1 cellular context compared by ENCODE assay signal in the genomic region with DNA sequence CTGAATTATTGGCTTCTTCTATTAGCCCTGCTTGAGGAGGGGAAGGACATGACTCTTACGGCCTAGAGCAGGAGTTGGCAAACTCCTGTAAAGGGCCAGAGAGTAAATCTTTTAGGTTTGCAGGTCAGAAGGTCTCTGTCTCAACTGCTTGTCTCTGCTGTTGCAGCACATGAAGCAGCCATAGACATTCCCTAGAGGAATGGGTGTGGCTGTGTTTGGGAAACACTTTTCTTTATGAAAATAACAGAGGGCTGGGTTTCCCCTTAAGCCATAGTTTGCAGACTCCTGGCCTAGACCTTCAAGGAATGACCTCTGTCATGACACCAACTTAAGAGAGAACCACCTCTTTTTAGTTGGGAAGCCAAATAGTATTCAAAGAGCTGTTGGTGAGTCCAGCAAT.
TF ChIP-seq lines count a peak whose summit lies in the region.

No MANE protein-coding gene starts in this region.

TF ChIP-seq in HepG2, 621 proteins besides CTCF, POLR2A, EP300 and RAD21 (continued from another document):
- TF ChIP-seq, protein P1, sequence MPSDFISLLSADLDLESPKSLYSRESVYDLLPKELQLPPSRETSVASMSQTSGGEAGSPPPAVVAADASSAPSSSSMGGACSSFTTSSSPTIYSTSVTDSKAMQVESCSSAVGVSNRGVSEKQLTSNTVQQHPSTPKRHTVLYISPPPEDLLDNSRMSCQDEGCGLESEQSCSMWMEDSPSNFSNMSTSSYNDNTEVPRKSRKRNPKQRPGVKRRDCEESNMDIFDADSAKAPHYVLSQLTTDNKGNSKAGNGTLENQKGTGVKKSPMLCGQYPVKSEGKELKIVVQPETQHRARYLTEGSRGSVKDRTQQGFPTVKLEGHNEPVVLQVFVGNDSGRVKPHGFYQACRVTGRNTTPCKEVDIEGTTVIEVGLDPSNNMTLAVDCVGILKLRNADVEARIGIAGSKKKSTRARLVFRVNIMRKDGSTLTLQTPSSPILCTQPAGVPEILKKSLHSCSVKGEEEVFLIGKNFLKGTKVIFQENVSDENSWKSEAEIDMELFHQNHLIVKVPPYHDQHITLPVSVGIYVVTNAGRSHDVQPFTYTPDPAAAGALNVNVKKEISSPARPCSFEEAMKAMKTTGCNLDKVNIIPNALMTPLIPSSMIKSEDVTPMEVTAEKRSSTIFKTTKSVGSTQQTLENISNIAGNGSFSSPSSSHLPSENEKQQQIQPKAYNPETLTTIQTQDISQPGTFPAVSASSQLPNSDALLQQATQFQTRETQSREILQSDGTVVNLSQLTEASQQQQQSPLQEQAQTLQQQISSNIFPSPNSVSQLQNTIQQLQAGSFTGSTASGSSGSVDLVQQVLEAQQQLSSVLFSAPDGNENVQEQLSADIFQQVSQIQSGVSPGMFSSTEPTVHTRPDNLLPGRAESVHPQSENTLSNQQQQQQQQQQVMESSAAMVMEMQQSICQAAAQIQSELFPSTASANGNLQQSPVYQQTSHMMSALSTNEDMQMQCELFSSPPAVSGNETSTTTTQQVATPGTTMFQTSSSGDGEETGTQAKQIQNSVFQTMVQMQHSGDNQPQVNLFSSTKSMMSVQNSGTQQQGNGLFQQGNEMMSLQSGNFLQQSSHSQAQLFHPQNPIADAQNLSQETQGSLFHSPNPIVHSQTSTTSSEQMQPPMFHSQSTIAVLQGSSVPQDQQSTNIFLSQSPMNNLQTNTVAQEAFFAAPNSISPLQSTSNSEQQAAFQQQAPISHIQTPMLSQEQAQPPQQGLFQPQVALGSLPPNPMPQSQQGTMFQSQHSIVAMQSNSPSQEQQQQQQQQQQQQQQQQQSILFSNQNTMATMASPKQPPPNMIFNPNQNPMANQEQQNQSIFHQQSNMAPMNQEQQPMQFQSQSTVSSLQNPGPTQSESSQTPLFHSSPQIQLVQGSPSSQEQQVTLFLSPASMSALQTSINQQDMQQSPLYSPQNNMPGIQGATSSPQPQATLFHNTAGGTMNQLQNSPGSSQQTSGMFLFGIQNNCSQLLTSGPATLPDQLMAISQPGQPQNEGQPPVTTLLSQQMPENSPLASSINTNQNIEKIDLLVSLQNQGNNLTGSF (CRISPR knock-in tag; IDR thresholded peaks at IDR 0.05), result no peak
- TF ChIP-seq EHMT2 (IDR thresholded peaks at IDR 0.05; ENCODE audit: borderline replicate concordance, low read depth, low read length) (no peak), ZNF589 (CRISPR knock-in tag; conservative IDR thresholded peaks at IDR 0.05) (no peak), ZNF569 (CRISPR knock-in tag; IDR thresholded peaks at IDR 0.05; ENCODE audit: borderline replicate concordance) (no peak), SRY (CRISPR knock-in tag; IDR thresholded peaks at IDR 0.05) (no peak), ZNF234 (CRISPR knock-in tag; conservative IDR thresholded peaks at IDR 0.05) (no peak)
- TF ChIP-seq, protein P2, sequence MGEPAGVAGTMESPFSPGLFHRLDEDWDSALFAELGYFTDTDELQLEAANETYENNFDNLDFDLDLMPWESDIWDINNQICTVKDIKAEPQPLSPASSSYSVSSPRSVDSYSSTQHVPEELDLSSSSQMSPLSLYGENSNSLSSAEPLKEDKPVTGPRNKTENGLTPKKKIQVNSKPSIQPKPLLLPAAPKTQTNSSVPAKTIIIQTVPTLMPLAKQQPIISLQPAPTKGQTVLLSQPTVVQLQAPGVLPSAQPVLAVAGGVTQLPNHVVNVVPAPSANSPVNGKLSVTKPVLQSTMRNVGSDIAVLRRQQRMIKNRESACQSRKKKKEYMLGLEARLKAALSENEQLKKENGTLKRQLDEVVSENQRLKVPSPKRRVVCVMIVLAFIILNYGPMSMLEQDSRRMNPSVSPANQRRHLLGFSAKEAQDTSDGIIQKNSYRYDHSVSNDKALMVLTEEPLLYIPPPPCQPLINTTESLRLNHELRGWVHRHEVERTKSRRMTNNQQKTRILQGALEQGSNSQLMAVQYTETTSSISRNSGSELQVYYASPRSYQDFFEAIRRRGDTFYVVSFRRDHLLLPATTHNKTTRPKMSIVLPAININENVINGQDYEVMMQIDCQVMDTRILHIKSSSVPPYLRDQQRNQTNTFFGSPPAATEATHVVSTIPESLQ (CRISPR knock-in tag; conservative IDR thresholded peaks at IDR 0.05), result no peak
- TF ChIP-seq, protein P3, sequence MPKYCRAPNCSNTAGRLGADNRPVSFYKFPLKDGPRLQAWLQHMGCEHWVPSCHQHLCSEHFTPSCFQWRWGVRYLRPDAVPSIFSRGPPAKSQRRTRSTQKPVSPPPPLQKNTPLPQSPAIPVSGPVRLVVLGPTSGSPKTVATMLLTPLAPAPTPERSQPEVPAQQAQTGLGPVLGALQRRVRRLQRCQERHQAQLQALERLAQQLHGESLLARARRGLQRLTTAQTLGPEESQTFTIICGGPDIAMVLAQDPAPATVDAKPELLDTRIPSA (CRISPR knock-in tag; IDR thresholded peaks at IDR 0.05; ENCODE audit: borderline replicate concordance), result no peak
- TF ChIP-seq, protein P4, sequence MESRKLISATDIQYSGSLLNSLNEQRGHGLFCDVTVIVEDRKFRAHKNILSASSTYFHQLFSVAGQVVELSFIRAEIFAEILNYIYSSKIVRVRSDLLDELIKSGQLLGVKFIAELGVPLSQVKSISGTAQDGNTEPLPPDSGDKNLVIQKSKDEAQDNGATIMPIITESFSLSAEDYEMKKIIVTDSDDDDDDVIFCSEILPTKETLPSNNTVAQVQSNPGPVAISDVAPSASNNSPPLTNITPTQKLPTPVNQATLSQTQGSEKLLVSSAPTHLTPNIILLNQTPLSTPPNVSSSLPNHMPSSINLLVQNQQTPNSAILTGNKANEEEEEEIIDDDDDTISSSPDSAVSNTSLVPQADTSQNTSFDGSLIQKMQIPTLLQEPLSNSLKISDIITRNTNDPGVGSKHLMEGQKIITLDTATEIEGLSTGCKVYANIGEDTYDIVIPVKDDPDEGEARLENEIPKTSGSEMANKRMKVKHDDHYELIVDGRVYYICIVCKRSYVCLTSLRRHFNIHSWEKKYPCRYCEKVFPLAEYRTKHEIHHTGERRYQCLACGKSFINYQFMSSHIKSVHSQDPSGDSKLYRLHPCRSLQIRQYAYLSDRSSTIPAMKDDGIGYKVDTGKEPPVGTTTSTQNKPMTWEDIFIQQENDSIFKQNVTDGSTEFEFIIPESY (CRISPR knock-in tag; IDR thresholded peaks at IDR 0.05), result no peak
- TF ChIP-seq, protein P5, sequence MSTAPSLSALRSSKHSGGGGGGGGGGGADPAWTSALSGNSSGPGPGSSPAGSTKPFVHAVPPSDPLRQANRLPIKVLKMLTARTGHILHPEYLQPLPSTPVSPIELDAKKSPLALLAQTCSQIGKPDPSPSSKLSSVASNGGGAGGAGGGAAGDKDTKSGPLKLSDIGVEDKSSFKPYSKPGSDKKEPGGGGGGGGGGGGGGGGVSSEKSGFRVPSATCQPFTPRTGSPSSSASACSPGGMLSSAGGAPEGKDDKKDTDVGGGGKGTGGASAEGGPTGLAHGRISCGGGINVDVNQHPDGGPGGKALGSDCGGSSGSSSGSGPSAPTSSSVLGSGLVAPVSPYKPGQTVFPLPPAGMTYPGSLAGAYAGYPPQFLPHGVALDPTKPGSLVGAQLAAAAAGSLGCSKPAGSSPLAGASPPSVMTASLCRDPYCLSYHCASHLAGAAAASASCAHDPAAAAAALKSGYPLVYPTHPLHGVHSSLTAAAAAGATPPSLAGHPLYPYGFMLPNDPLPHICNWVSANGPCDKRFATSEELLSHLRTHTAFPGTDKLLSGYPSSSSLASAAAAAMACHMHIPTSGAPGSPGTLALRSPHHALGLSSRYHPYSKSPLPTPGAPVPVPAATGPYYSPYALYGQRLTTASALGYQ (CRISPR knock-in tag; IDR thresholded peaks at IDR 0.05), result no peak
